ENCODE assay signal across 11 cellular contexts in genomic region chr15:81105521-81105920, GRCh38. TPM values are rescaled to one million over a fixed set of nuclear protein-coding genes. Genes with fewer than 3 reads are reported as not detected.
"Had no signal": no experiment of that assay in that cellular context is flagged by ENCODE, and none has a peak within 500 bp of the region (broad histone marks: within the 10 kb centered on the region; RNA-seq: fewer than 3 reads in every experiment).

No MANE protein-coding gene starts in this region.

- H3K27ac ChIP-seq: coronary artery, ovary had no signal

- H3K27me3 ChIP-seq: ovary had no signal

- H3K9me3 ChIP-seq: ovary had no signal

- H3K36me3 ChIP-seq: ovary had no signal

- H3K4me3 ChIP-seq: coronary artery, ovary had no signal

- DNase-seq: activated CD4-positive, alpha-beta memory T cell treated with anti-CD3 and anti-CD28 coated beads, Interleukin-2, amount 10 ng/mL, durations not matched to agents 7 days and 5 days; activated CD4-positive, alpha-beta T cell treated with anti-CD3 and anti-CD28 coated beads for 36 hours; activated naive CD4-positive, alpha-beta T cell; activated T-cell treated with anti-CD3 and anti-CD28 coated beads, Interleukin-2, amount 50 U/mL, for 72 hours; effector CD4-positive, alpha-beta T cell; hippocampal formation; ovary; stimulated activated CD4-positive, alpha-beta T cell treated with anti-CD3 and anti-CD28 coated beads, Interleukin-2, amount 100 ng/mL, for 48 hours; stimulated activated naive CD4-positive, alpha-beta T cell treated with Interleukin-2 at 50 U/mL for 16 hours had no signal

RNA-seq across cellular contexts. Expression of gene CFAP161, which starts 28.5 kb away (rescaled TPM):
- total RNA-seq: activated CD4-positive, alpha-beta memory T cell treated with anti-CD3 and anti-CD28 coated beads, Interleukin-2, amount 10 ng/mL, durations not matched to agents 7 days and 5 days; activated CD4-positive, alpha-beta T cell treated with anti-CD3 and anti-CD28 coated beads for 36 hours; T-helper 2 cell treated with Interferon-gamma antibody and Interleukin-4, amounts not matched to agents 100 ng/mL and 5 ng/mL, for 36 hours had no signal
